In the genomic region with DNA sequence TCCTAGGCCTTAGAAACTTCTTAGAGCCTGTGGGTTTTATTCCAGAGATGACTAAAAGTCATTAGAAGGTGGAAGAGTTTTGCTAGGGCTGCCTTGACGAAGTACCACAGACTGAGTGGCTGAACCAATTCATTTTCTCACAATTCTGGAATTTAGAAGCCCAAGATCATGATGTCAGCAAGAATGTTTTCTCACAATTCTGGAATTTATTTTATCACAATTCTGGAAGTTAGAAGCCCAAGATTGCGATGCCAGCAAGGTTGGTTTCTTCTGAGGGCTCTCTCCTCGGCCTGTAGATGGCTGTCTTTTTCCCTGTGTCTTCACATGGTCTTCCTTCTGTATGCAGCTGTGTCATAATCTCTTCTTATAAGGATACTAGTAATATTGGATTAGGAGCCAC, we compare ENCODE assay signal across 1 cellular context.
A peak's percentile ranks its signal among the peaks of the same experiment; 100 is the strongest.
TF ChIP-seq lines count a peak whose summit lies in the region.

No MANE protein-coding gene starts in this region.

TF ChIP-seq in IMR-90, 13 proteins besides CTCF, POLR2A, EP300 and RAD21:
- peak; percentile 71 for TF ChIP-seq MAFK (IDR thresholded peaks at IDR 0.05; ENCODE audit: low read depth, low read length)
- 0 out of 2 replicates have a peak, but pooled peaks have one; percentile 5 for TF ChIP-seq FOS (IDR thresholded peaks at IDR 0.05; ENCODE audit: low read depth, low read length)
- peak; percentile 43; the same call in 1 of the 2 replicates for TF ChIP-seq CEBPB (IDR thresholded peaks at IDR 0.05; ENCODE audit: low read depth, low read length)
- TF ChIP-seq BHLHE40 (IDR thresholded peaks at IDR 0.05; ENCODE audit: low read depth, low read length), result no peak
- peak; percentile 32 for TF ChIP-seq SMC3 (IDR thresholded peaks at IDR 0.05; ENCODE audit: low read depth, low read length)
